ENCODE assay signal across 1 cellular context in the genomic region with DNA sequence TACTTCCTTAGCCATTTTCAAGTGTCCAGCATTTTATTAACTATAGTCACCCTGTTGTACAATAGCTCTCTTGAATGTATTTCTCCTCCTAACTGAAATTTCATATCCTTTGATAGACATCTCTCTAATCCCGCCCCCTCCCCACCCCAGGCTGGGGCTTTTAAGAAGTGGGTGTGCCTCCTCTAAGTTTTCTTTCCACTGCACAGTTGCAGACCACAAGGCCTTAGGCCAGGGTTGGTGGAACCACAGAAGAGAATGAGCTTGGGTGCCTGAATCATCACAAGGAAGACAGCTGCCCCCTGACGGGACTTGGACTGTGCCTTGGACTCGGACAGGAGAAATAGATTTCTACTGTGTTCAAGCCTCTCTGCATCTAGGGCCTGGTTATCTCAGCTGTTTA.
TF ChIP-seq lines count a peak whose summit lies in the region.

No MANE protein-coding gene starts in this region.

TF ChIP-seq in K562, 482 proteins besides CTCF, POLR2A, EP300 and RAD21 (continued from another document):
- TF ChIP-seq, protein P1, sequence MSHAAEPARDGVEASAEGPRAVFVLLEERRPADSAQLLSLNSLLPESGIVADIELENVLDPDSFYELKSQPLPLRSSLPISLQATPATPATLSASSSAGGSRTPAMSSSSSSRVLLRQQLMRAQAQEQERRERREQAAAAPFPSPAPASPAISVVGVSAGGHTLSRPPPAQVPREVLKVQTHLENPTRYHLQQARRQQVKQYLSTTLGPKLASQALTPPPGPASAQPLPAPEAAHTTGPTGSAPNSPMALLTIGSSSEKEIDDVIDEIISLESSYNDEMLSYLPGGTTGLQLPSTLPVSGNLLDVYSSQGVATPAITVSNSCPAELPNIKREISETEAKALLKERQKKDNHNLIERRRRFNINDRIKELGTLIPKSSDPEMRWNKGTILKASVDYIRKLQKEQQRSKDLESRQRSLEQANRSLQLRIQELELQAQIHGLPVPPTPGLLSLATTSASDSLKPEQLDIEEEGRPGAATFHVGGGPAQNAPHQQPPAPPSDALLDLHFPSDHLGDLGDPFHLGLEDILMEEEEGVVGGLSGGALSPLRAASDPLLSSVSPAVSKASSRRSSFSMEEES (CRISPR knock-in tag; IDR thresholded peaks at IDR 0.05), result no peak
- no peak for TF ChIP-seq ZNF445 (CRISPR knock-in tag; IDR thresholded peaks at IDR 0.05; ENCODE audit: low read depth)
- no peak for TF ChIP-seq DACH1 (IDR thresholded peaks at IDR 0.05; ENCODE audit: partially characterized antibody)
